1 cellular context compared by ENCODE assay signal in genomic region chr1:8456991-8457390, GRCh38.
TF ChIP-seq lines count a peak whose summit lies in the region.

No MANE protein-coding gene starts in this region.

TF ChIP-seq in SK-N-SH treated with all-trans-retinoic acid at 6 μM for 48 hours, 23 proteins besides CTCF, POLR2A, EP300 and RAD21 (continued from another document):
- TF ChIP-seq CSRNP3 (CRISPR knock-in tag; IDR thresholded peaks at IDR 0.05) = no peak
- no peak for TF ChIP-seq ESRRG (CRISPR knock-in tag; IDR thresholded peaks at IDR 0.05)
- no peak for TF ChIP-seq PATZ1 (CRISPR knock-in tag; IDR thresholded peaks at IDR 0.05; ENCODE audit: borderline replicate concordance)
- TF ChIP-seq ZNF70 (CRISPR knock-in tag; IDR thresholded peaks at IDR 0.05) = no peak
- TF ChIP-seq ISL1 (CRISPR knock-in tag; IDR thresholded peaks at IDR 0.05) = no peak
- TF ChIP-seq TOX (CRISPR knock-in tag; IDR thresholded peaks at IDR 0.05; ENCODE audit: borderline replicate concordance) = no peak
- TF ChIP-seq CSDC2 (CRISPR knock-in tag; IDR thresholded peaks at IDR 0.05) = no peak
- no peak for TF ChIP-seq POU6F1 (CRISPR knock-in tag; IDR thresholded peaks at IDR 0.05; ENCODE audit: borderline replicate concordance, low read depth)
- no peak for TF ChIP-seq PPARA (CRISPR knock-in tag; IDR thresholded peaks at IDR 0.05; ENCODE audit: borderline replicate concordance)
- TF ChIP-seq ZNF565 (CRISPR knock-in tag; conservative IDR thresholded peaks at IDR 0.05; ENCODE audit: low read depth) = no peak
- TF ChIP-seq OSR1 (CRISPR knock-in tag; IDR thresholded peaks at IDR 0.05) = no peak
- no peak for TF ChIP-seq BACH2 (CRISPR knock-in tag; IDR thresholded peaks at IDR 0.05; ENCODE audit: borderline replicate concordance)
